In genomic region chr1:164930241-164930640, GRCh38 we compare ENCODE assay signal across 15 cellular contexts.
DNase-seq lines count a peak whose midpoint lies in the region; ATAC-seq and TF ChIP-seq lines count a peak whose summit lies in the region.
"Had no signal": no experiment of that assay in that cellular context is flagged by ENCODE, and none has a peak within 500 bp of the region (broad histone marks: within the 10 kb centered on the region; RNA-seq: fewer than 3 reads in every experiment).

No MANE protein-coding gene starts in this region.

- peaks cover 11% of the 10 kb centered on the region for H3K27me3 Mint-ChIP-seq in Caco-2 (ENCODE audit: insufficient read depth, unreplicated experiment)

- BruUV-seq in Caco-2 (replicated peaks; lab: Mats Ljungman, UMichigan): no TSS peak

- H3K27ac Mint-ChIP-seq in Caco-2 (ENCODE audit: unreplicated experiment): no peak overlapping the region

- no peaks in the 10 kb centered on the region; the same call in 1 of the 2 replicates for H3K27me3 ChIP-seq in Caco-2 (replicated peaks; ENCODE audit: control insufficient read depth, insufficient read depth, low read length)
- H3K27me3 ChIP-seq: Peyer's patch had no signal

- ATAC-seq in HG02763 (IDR thresholded peaks at IDR 0.05; ENCODE audit: unreplicated experiment): no peak

- no peaks in the 10 kb centered on the region for H3K9me3 Mint-ChIP-seq in Caco-2 (ENCODE audit: unreplicated experiment)

- no peaks in the 10 kb centered on the region for H3K9me3 ChIP-seq in Caco-2
- H3K9me3 ChIP-seq: BE2C, Peyer's patch had no signal

- no peak overlapping the region for H3K4me3 ChIP-seq in Caco-2 (ENCODE audit: low read depth, low read length)
- H3K4me3 ChIP-seq: Peyer's patch had no signal

- no peak overlapping the region for H3K4me3 Mint-ChIP-seq in Caco-2 (ENCODE audit: unreplicated experiment)

- CTCF ChIA-PET in Caco-2 (lab: Charles Lee): no interaction called here

- H3K36me3 Mint-ChIP-seq in Caco-2 (ENCODE audit: insufficient read depth, unreplicated experiment): no peaks in the 10 kb centered on the region

- no peaks in the 10 kb centered on the region for H3K4me1 ChIP-seq in Caco-2
- H3K4me1 ChIP-seq: BE2C, Peyer's patch had no signal

- in situ Hi-C loops in SK-MEL-5 (cut with HindIII; ENCODE audit: low pct_unique_long_range_greater_than_20kb, low sequenced_read_pairs): no loop called here

- TF ChIP-seq CTCF in Caco-2 (IDR thresholded peaks at IDR 0.05; ENCODE audit: insufficient read depth in 1 of 2, low read depth in 1 of 2, low read length in 1 of 2, severe bottlenecking in 1 of 2, unreplicated experiment in 1 of 2): peak; percentile 18 to 32

- no peaks in the 10 kb centered on the region for H3K4me1 Mint-ChIP-seq in Caco-2 (ENCODE audit: low read depth, unreplicated experiment)

- H3K36me3 ChIP-seq in Caco-2 (ENCODE audit: control insufficient read depth, insufficient read depth, low read length): no peaks in the 10 kb centered on the region
- H3K36me3 ChIP-seq: BE2C, Peyer's patch had no signal

- DNase-seq in Caco-2: no peak
- DNase-seq in HT-29 (ENCODE audit: low spot score): peak; percentile 27
- DNase-seq in SK-MEL-5 (ENCODE audit: low read depth, low spot score): peak; percentile 42
- no peak for DNase-seq in activated naive CD4-positive, alpha-beta T cell (lab: John Stamatoyannopoulos, UW)
- DNase-seq in NCI-H187 treated with DMSO at 0.1 percent for 48 hours (lab: John Stamatoyannopoulos, UW): no peak
- no peak for DNase-seq in GOT3 (lab: John Stamatoyannopoulos, UW)
- DNase-seq: BE2C, DND-41, H7, Karpas-422, NCI-H2029 treated with DMSO at 0.1 percent for 48 hours, NCI-H526 treated with DMSO at 0.1 percent for 48 hours, Peyer's patch, T-helper 1 cell had no signal

- intact Hi-C loops in Caco-2 (cut with micrococcal nuclease; ENCODE audit: unreplicated experiment): no loop called here

- POLR2A ChIA-PET in Caco-2 (lab: Charles Lee): no interaction called here

Comparison
In these comparisons a context has a peak if more than half of its experiments do, and no peak if none do; other contexts are left out.
1. DNase-seq: peak in HT-29 (single experiment) and SK-MEL-5 (single experiment); none in Caco-2 (0 of 2), activated naive CD4-positive, alpha-beta T cell (0 of 4), NCI-H187 treated with DMSO at 0.1 percent for 48 hours (single experiment) and GOT3 (single experiment).